Comparison of ENCODE assay signal across 12 cellular contexts in the genomic region with DNA sequence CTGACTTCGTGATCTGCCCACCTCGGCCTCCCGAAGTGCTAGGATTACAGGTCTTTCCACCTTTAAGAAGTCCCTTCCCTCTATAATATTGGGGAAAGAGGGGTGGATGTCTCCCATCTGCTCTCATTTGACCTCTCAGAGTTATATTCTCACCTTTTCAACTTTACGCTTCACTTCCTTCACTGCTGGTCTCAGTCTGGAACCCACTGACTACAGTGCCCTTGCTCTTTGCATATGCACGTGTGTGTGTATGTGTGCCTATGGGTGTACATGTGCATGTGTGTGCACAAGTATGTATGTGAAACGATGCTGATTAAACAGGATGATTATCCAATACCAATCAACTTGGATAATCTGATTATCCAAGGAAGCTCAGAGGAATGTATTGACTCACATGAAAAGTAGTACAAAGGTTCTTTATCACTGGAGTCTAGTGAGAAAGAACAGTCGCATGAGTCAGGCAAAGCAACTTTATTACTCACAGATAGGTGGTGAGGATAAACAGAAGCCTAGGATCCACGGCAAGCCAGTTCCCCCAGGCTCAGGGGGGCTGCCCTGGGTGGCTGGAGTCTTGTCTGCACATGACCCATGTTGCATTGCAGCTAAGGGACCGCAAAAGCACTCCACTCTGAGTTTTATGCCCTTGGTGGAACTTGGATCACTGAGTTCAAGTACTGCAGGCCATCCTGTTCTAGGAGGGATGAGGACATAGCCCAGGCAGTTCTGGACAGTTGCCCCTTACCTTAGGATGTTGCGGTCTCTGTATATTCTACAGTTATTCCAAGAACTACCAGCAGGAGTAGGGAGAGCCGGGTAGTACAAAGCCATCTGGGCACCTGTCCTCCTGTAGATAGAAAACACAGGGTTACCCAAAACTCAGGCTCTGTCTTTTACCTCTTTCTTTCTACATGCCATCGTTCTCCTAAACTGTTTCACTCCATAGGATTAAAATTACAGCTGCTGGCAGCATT. TPM values are rescaled to one million over a fixed set of nuclear protein-coding genes. Genes with fewer than 3 reads are reported as not detected.
DNase-seq lines count a peak whose midpoint lies in the region; ATAC-seq, FAIRE-seq and TF ChIP-seq lines count a peak whose summit lies in the region.
"Had no signal": no experiment of that assay in that cellular context is flagged by ENCODE, and none has a peak within 500 bp of the region (broad histone marks: within the 10 kb centered on the region; RNA-seq: fewer than 3 reads in every experiment).

No MANE protein-coding gene starts in this region.

- no peak overlapping the region for H2BK20ac ChIP-seq in H1 (ENCODE audit: low read length)

- no peak for TF ChIP-seq POLR2A in H1 (IDR thresholded peaks at IDR 0.05; ENCODE audit: control extremely low read depth in 1 of 2, low read depth in 2 of 2, low read length in 2 of 2)

- CTCF ChIA-PET in Calu3 (lab: Charles Lee) (no interaction called here), H1 (lab: Charles Lee; ENCODE audit: partially characterized antibody) (interaction anchor here (0.6 to 3.7 kb wide), 13 partner anchors 10 to 846 kb away, joined by 3 to 26 read pairs (median 4); no protein-coding TSS in a partner anchor)

- FAIRE-seq in H1 (lab: Jason Lieb, UNC): no peak

- no peak overlapping the region for H2BK12ac ChIP-seq in H1 (ENCODE audit: low read depth, low read length)

- H3K4me1 ChIP-seq in H1 (replicated peaks in 1 of 4; ENCODE audit: control insufficient read depth in 3 of 4, insufficient read depth in 4 of 4, low read length in 3 of 4) (no peaks in the 10 kb centered on the region), mucosa of descending colon (ENCODE audit: low read depth) (no peaks in the 10 kb centered on the region)

- BruUV-seq in Calu3 (replicated peaks; lab: Mats Ljungman, UMichigan): no TSS peak

- H3K27ac ChIP-seq in H1 (ENCODE audit: low read depth, low read length): no peak overlapping the region

- no peak overlapping the region for H3K4me2 ChIP-seq in H1 (ENCODE audit: insufficient read depth in 1 of 2, low read depth in 2 of 2, low read length in 2 of 2)

- no peak overlapping the region for H3K56ac ChIP-seq in H1 (replicated peaks; ENCODE audit: insufficient read length, low read depth, low read length)

- no peak for TF ChIP-seq EP300 in H1 (IDR thresholded peaks at IDR 0.05; ENCODE audit: borderline replicate concordance in 1 of 2, low read depth in 2 of 2, low read length in 2 of 2)

- peak in 1 of 2 experiments; percentile 38; a peak in 2 of 4 replicates for TF ChIP-seq RAD21 in H1 (IDR thresholded peaks at IDR 0.05 in 1 of 2, conservative IDR thresholded peaks at IDR 0.05 in 1 of 2; ENCODE audit: low read depth in 2 of 2, low read length in 2 of 2)

- no peak overlapping the region for H2BK5ac ChIP-seq in H1 (ENCODE audit: low read depth, low read length)

- H3K23me2 ChIP-seq in H1 (ENCODE audit: low read depth, low read length): no peaks in the 10 kb centered on the region

- H2BK120ac ChIP-seq in H1 (replicated peaks; ENCODE audit: low read depth, low read length): no peak overlapping the region

- H3K27ac Mint-ChIP-seq in Calu3 (ENCODE audit: unreplicated experiment): peak overlapping the region; percentile 60
- no peak overlapping the region for H3K27ac Mint-ChIP-seq in activated naive CD8-positive, alpha-beta T cell treated with anti-CD3 and anti-CD28 coated beads for 36 hours
- H3K27ac Mint-ChIP-seq: stimulated activated memory B cell treated with anti-CD40 and anti-IgM and Interleukin-4, amounts not matched to agents 10 μg/mL and 1 μg/mL and 100 μg/mL, for 72 hours had no signal

- no peaks in the 10 kb centered on the region for H3K27me3 Mint-ChIP-seq in Calu3 (ENCODE audit: unreplicated experiment)
- H3K27me3 Mint-ChIP-seq in activated naive CD8-positive, alpha-beta T cell treated with anti-CD3 and anti-CD28 coated beads for 36 hours: peaks cover 3% of the 10 kb centered on the region
- H3K27me3 Mint-ChIP-seq: stimulated activated memory B cell treated with anti-CD40 and anti-IgM and Interleukin-4, amounts not matched to agents 10 μg/mL and 1 μg/mL and 100 μg/mL, for 72 hours had no signal

- H3K4me1 Mint-ChIP-seq in Calu3 (ENCODE audit: low read depth, unreplicated experiment): peaks cover 8% of the 10 kb centered on the region
- H3K4me1 Mint-ChIP-seq in activated naive CD8-positive, alpha-beta T cell treated with anti-CD3 and anti-CD28 coated beads for 36 hours: no peaks in the 10 kb centered on the region
- H3K4me1 Mint-ChIP-seq: stimulated activated memory B cell treated with anti-CD40 and anti-IgM and Interleukin-4, amounts not matched to agents 10 μg/mL and 1 μg/mL and 100 μg/mL, for 72 hours had no signal

- H4K8ac ChIP-seq in H1 (ENCODE audit: extremely low read depth, insufficient read depth, low read length): no peak overlapping the region

- TF ChIP-seq CTCF in Calu3 (IDR thresholded peaks at IDR 0.05; ENCODE audit: unreplicated experiment) (no peak), H1 (IDR thresholded peaks at IDR 0.05; ENCODE audit: control extremely low read depth in 1 of 3, insufficient read depth in 1 of 3, low read depth in 1 of 3, low read length in 3 of 3) (peak in 1 of 3 experiments; percentile 37; a peak in 1 of 4 replicates), mucosa of descending colon (IDR thresholded peaks at IDR 0.05) (no peak)

- H3K9ac ChIP-seq in H1 (replicated peaks in 1 of 4; ENCODE audit: extremely low read depth in 1 of 4, low read depth in 3 of 4, low read length in 3 of 4): no peak overlapping the region

- no peak overlapping the region for H3K23ac ChIP-seq in H1 (ENCODE audit: insufficient read length)

- no peaks in the 10 kb centered on the region for H3K79me1 ChIP-seq in H1 (ENCODE audit: low read depth, low read length)

- no peaks in the 10 kb centered on the region for H3K36me3 Mint-ChIP-seq in Calu3 (ENCODE audit: insufficient read depth, unreplicated experiment)
- no peaks in the 10 kb centered on the region for H3K36me3 Mint-ChIP-seq in activated naive CD8-positive, alpha-beta T cell treated with anti-CD3 and anti-CD28 coated beads for 36 hours
- H3K36me3 Mint-ChIP-seq: stimulated activated memory B cell treated with anti-CD40 and anti-IgM and Interleukin-4, amounts not matched to agents 10 μg/mL and 1 μg/mL and 100 μg/mL, for 72 hours had no signal

- H4K20me1 ChIP-seq in H1 (replicated peaks in 1 of 2; ENCODE audit: control insufficient read depth in 1 of 2, insufficient read depth in 2 of 2, low read length in 2 of 2): no peaks in the 10 kb centered on the region

- POLR2A ChIA-PET in H1 (lab: Charles Lee; ENCODE audit: partially characterized antibody): no interaction called here

- H3K9me3 ChIP-seq in H1 (ENCODE audit: insufficient read depth in 2 of 2, low read depth in 1 of 2, low read length in 1 of 2) (no peaks in the 10 kb centered on the region), mucosa of descending colon (no peaks in the 10 kb centered on the region)

- no peak overlapping the region for H4K91ac ChIP-seq in H1 (replicated peaks; ENCODE audit: insufficient read length, low read length)

- peak; percentile 6 for DNase-seq in Calu3
- peak; percentile 79 for DNase-seq in NCI-H226
- no peak for DNase-seq in H1 (ENCODE audit: low read depth in 1 of 2, low spot score in 2 of 2)
- DNase-seq in mucosa of descending colon: no peak
- no peak for DNase-seq in activated naive CD8-positive, alpha-beta T cell treated with anti-CD3 and anti-CD28 coated beads for 36 hours
- DNase-seq in NCI-H446 (lab: John Stamatoyannopoulos, UW): no peak
- DNase-seq in DMS114 treated with DMSO at 0.1 percent for 48 hours (lab: John Stamatoyannopoulos, UW; ENCODE audit: unreplicated experiment): no peak
- DNase-seq: cerebellar nuclear complex, DMS153, NCI-H774 had no signal

- H3K36me3 ChIP-seq in H1 (ENCODE audit: control insufficient read depth in 2 of 4, insufficient read depth in 4 of 4, low read length in 3 of 4) (no peaks in the 10 kb centered on the region), mucosa of descending colon (ENCODE audit: low read depth) (no peaks in the 10 kb centered on the region)

- no peaks in the 10 kb centered on the region for H3K9me3 Mint-ChIP-seq in Calu3 (ENCODE audit: low read depth, unreplicated experiment)
- no peaks in the 10 kb centered on the region for H3K9me3 Mint-ChIP-seq in activated naive CD8-positive, alpha-beta T cell treated with anti-CD3 and anti-CD28 coated beads for 36 hours
- H3K9me3 Mint-ChIP-seq: stimulated activated memory B cell treated with anti-CD40 and anti-IgM and Interleukin-4, amounts not matched to agents 10 μg/mL and 1 μg/mL and 100 μg/mL, for 72 hours had no signal

- intact Hi-C loops in Calu3 (cut with micrococcal nuclease; ENCODE audit: unreplicated experiment): no loop called here
- intact Hi-C loops in mucosa of descending colon (cut with DNase I, micrococcal nuclease): no loop called here

- H3K4ac ChIP-seq in H1 (replicated peaks; ENCODE audit: insufficient read length, low read depth, low read length): no peak overlapping the region

- WGBS in H1 (ENCODE audit: extremely low coverage in 1 of 2, insufficient coverage in 1 of 2, insufficient read length in 1 of 2, insufficient replicate concordance in 2 of 2, low coverage in 1 of 2, low lambda C conversion rate in 2 of 2, missing lambda C conversion rate in 1 of 2), 2 experiments: 93% methylated on average over 12 of the region's 12 CpGs; no CpG with 5 or more reads in 1 of the 2 experiments

- no peak overlapping the region for H3K18ac ChIP-seq in H1 (ENCODE audit: extremely low read depth, low read length)

- H3K79me2 ChIP-seq in H1 (ENCODE audit: control insufficient read depth in 1 of 2, insufficient read depth in 2 of 2, low read length in 2 of 2): no peaks in the 10 kb centered on the region

- ATAC-seq in mucosa of descending colon: peak; percentile 69
- no peak for ATAC-seq in GM21423 (IDR thresholded peaks at IDR 0.05; ENCODE audit: unreplicated experiment)
- ATAC-seq: stimulated activated memory B cell treated with anti-CD40 and anti-IgM and Interleukin-4, amounts not matched to agents 10 μg/mL and 1 μg/mL and 100 μg/mL, for 72 hours had no signal

- no peak overlapping the region for H4K5ac ChIP-seq in H1 (ENCODE audit: insufficient read length, low read depth, low read length)

- H2AFZ ChIP-seq in H1 (ENCODE audit: low read length): no peak overlapping the region

- peaks cover 0 to 3% (median 0%) of the 10 kb centered on the region in 4 experiments; a peak in 1 of 7 replicates for H3K27me3 ChIP-seq in H1 (replicated peaks in 1 of 4; ENCODE audit: control insufficient read depth in 3 of 4, extremely low read depth in 1 of 4, insufficient read depth in 3 of 4, low read length in 3 of 4)

- H2AK5ac ChIP-seq in H1 (ENCODE audit: low read depth, low read length): no peak overlapping the region

- H3K4me3 Mint-ChIP-seq in Calu3 (ENCODE audit: low read depth, unreplicated experiment): no peak overlapping the region
- no peak overlapping the region for H3K4me3 Mint-ChIP-seq in activated naive CD8-positive, alpha-beta T cell treated with anti-CD3 and anti-CD28 coated beads for 36 hours
- H3K4me3 Mint-ChIP-seq: stimulated activated memory B cell treated with anti-CD40 and anti-IgM and Interleukin-4, amounts not matched to agents 10 μg/mL and 1 μg/mL and 100 μg/mL, for 72 hours had no signal

- no peak overlapping the region for H3K14ac ChIP-seq in H1 (ENCODE audit: insufficient read length)

- H3K4me3 ChIP-seq in H1 (ENCODE audit: extremely low read depth in 1 of 4, insufficient read depth in 2 of 4, low read depth in 3 of 4, low read length in 4 of 4): no peak overlapping the region
- no peak overlapping the region for H3K4me3 ChIP-seq in mucosa of descending colon

- H2BK15ac ChIP-seq in H1 (ENCODE audit: low read length): 0 out of 2 replicates have a peak overlapping the region, but pooled peaks have one; percentile 72

RNA-seq across cellular contexts. Expression of gene SNRNP48, which starts 50.9 kb away (rescaled TPM):
- total RNA-seq in Calu3 (2022): 11.7 and 16.1 TPM in 2 replicates
- total RNA-seq in H1 (2021; fragmentation: NEBNext Ultra II Directional; extraction: Animal tissue kit (Norgen Biotek cat#: 25700)): 20.5 and 21.0 TPM in 2 replicates
- polyA plus RNA-seq in H1 (2011; rRNA removed): 4.3 and 7.7 TPM in 2 replicates
- 8.7 TPM for polyA plus RNA-seq in H1 (2011; cell fraction: cytosol; rRNA removed)
- polyA plus RNA-seq in H1 (2011; cell fraction: nucleus; rRNA removed): 4.2 TPM
- polyA plus RNA-seq in H1 (2012, experiment 1 of 2): 6.1 to 12.4 TPM (median 8.0 TPM) in 4 replicates
- 1.2 TPM for polyA plus RNA-seq in H1 (2012, experiment 2 of 2)
- 14.7 TPM for polyA plus RNA-seq in H1 (2013, experiment 1 of 2)
- polyA plus RNA-seq in H1 (2013, experiment 2 of 2): 14.0 TPM
- 5.6 and 5.7 TPM in 2 replicates for polyA minus RNA-seq in H1 (2011; rRNA and poly(A)+ RNA removed)
- polyA minus RNA-seq in H1 (2011; cell fraction: cytosol; rRNA and poly(A)+ RNA removed): 6.0 TPM
- polyA minus RNA-seq in H1 (2011; cell fraction: nucleus; rRNA and poly(A)+ RNA removed): 9.0 TPM
- 10 to 100 TPM; 10.6 to 14.2 (median 11.0) TPM for total RNA-seq in mucosa of descending colon
- total RNA-seq in activated naive CD8-positive, alpha-beta T cell treated with anti-CD3 and anti-CD28 coated beads for 36 hours: 10 to 100 TPM; 15.8 to 16.1 TPM

Comparison
In these comparisons a context has a peak if more than half of its experiments do, and no peak if none do; other contexts are left out.
1. DNase-seq: peak in Calu3 (single experiment) and NCI-H226 (single experiment); none in H1 (0 of 2), mucosa of descending colon (0 of 3), activated naive CD8-positive, alpha-beta T cell treated with anti-CD3 and anti-CD28 coated beads for 36 hours (single experiment), NCI-H446 (0 of 2) and DMS114 treated with DMSO at 0.1 percent for 48 hours (single experiment).